ENCODE assay signal across 28 cellular contexts in the genomic region with DNA sequence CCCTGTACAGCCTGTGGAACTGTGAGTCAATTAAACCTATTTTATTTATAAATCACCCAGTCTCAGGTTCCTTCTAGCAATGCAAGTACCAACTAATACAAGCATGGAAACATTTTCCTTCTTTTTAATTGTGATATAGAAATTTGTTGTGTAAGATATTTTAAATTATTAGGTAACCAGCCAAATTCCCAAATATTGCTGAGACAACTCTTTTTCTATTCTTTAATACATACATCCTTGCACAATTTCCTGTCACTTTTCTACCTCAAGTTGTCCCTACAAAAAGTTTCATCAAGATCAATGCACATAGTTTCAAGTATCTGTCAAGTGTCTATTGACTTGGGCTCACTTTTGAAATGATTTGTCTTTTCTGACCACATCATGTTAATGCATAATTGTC.
"Had no signal": no experiment of that assay in that cellular context is flagged by ENCODE, and none has a peak within 500 bp of the region (broad histone marks: within the 10 kb centered on the region; RNA-seq: fewer than 3 reads in every experiment).

No MANE protein-coding gene starts in this region.

- H3K4me3 ChIP-seq: neural progenitor cell, ovary, psoas muscle, skin epidermis, smooth muscle cell, spleen, suprapubic skin, testis, tibial artery, transverse colon, upper lobe of right lung, uterus had no signal

- H3K27ac ChIP-seq: neural progenitor cell, ovary, parathyroid adenoma, psoas muscle, skin epidermis, spleen, suprapubic skin, testis, tibial artery, transverse colon, upper lobe of right lung, uterus had no signal

- DNase-seq: natural killer cell; occipital lobe; ovary; posterior cingulate gyrus; psoas muscle; right cardiac atrium; spleen; stimulated activated CD4-positive, alpha-beta T cell treated with anti-CD3 and anti-CD28 coated beads, Interleukin-12 subunit alpha, Interleukin-12 subunit beta, amount 100 ng/mL, for 4 hours; stimulated activated CD4-positive, alpha-beta T cell treated with anti-CD3 and anti-CD28 coated beads, Interleukin-1b, Interleukin-23, amount 100 ng/mL, for 48 hours; stimulated activated CD4-positive, alpha-beta T cell treated with anti-CD3 and anti-CD28 coated beads, Interleukin-4, amount 100 ng/mL, for 1 hour; stimulated activated CD4-positive, alpha-beta T cell treated with anti-CD3 and anti-CD28 coated beads, Interleukin-4, amount 100 ng/mL, for 4 hours; stimulated activated CD8-positive, alpha-beta memory T cell treated with anti-CD3 and anti-CD28 coated beads, Interleukin-4, amount 100 ng/mL, for 48 hours; stimulated activated naive CD4-positive, alpha-beta T cell; stimulated activated naive CD8-positive, alpha-beta T cell treated with anti-CD3 and anti-CD28 coated beads, Interleukin-15, amount 100 ng/mL, for 72 hours; stimulated activated naive CD8-positive, alpha-beta T cell treated with anti-CD3 and anti-CD28 coated beads, Interleukin-15, Interleukin-2, amounts not matched to agents 100 U/mL and 50 U/mL, for 24 hours; substantia nigra; testis; tibial artery; transverse colon; upper lobe of right lung; uterus had no signal

- H3K36me3 ChIP-seq: neural progenitor cell, ovary, spleen, suprapubic skin, tibial artery, transverse colon, upper lobe of right lung, uterus had no signal

- H3K4me2 ChIP-seq: neural progenitor cell, smooth muscle cell had no signal

- H3K4me1 ChIP-seq: neural progenitor cell, parathyroid adenoma, spleen, suprapubic skin, testis, tibial artery, transverse colon, upper lobe of right lung, uterus had no signal

- H3K9me3 ChIP-seq: ovary, suprapubic skin, testis, transverse colon, upper lobe of right lung, uterus had no signal

- H2AFZ ChIP-seq: neural progenitor cell, parathyroid adenoma had no signal

- ATAC-seq: natural killer cell; psoas muscle; right cardiac atrium; sciatic nerve; stimulated activated memory B cell treated with anti-CD40 and anti-IgM and Interleukin-4, amounts not matched to agents 10 μg/mL and 1 μg/mL and 100 μg/mL, for 72 hours; stimulated activated naive CD8-positive, alpha-beta T cell treated with anti-CD3 and anti-CD28 coated beads, Interleukin-15, amount 100 ng/mL, for 72 hours; stimulated activated naive CD8-positive, alpha-beta T cell treated with anti-CD3 and anti-CD28 coated beads, Interleukin-15, Interleukin-2, amounts not matched to agents 100 U/mL and 50 U/mL, for 24 hours; upper lobe of right lung had no signal

- H3K9ac ChIP-seq: neural progenitor cell, parathyroid adenoma had no signal

- H3K27me3 ChIP-seq: neural progenitor cell, ovary, spleen, suprapubic skin, testis, tibial artery, transverse colon, upper lobe of right lung, uterus had no signal

- H3K79me2 ChIP-seq: parathyroid adenoma had no signal
